21 cellular contexts compared by ENCODE assay signal in the genomic region with DNA sequence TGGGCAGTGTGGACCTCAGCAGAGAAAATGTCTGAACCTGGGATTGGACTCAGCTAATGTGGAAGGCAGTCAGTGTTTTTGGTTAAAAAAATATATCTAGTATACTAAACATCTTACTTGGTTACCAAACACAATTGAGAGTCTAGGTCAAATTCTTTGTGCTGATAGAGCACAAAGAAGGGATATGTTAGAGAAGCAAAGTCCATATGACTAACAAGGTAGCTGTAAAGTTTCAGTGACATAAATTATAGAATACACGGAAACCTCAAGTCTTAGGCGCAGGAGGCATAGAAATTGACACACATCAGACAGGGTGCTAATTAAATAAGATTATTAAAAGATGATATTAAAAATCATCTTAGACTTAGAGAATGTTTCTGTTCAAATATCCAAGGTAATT.
A peak's percentile ranks its signal among the peaks of the same experiment; 100 is the strongest.
DNase-seq lines count a peak whose midpoint lies in the region; ATAC-seq, FAIRE-seq and TF ChIP-seq lines count a peak whose summit lies in the region.
"Had no signal": no experiment of that assay in that cellular context is flagged by ENCODE, and none has a peak within 500 bp of the region (broad histone marks: within the 10 kb centered on the region; RNA-seq: fewer than 3 reads in every experiment).

No MANE protein-coding gene starts in this region.

- ATAC-seq in left colon, result peak; percentile 89
- ATAC-seq in activated naive CD8-positive, alpha-beta T cell treated with anti-CD3 and anti-CD28 coated beads, Interleukin-2, amount 50 U/mL, for 24 hours, result no peak
- ATAC-seq: A549; CD8-positive, alpha-beta T cell; GM12878 had no signal

- no peaks in the 10 kb centered on the region for H3K36me3 ChIP-seq in colonic mucosa
- H3K36me3 ChIP-seq in small intestine (ENCODE audit: control insufficient read depth in 2 of 2, insufficient read depth in 2 of 2, low read length in 2 of 2), result no peaks in the 10 kb centered on the region
- H3K36me3 ChIP-seq: BLaER1 treated with 17β-estradiol and CSF1 and Interleukin-3, amounts not matched to agents 10 nM and 100 nM had no signal

- H3K27me3 ChIP-seq in colonic mucosa (no peaks in the 10 kb centered on the region), small intestine (ENCODE audit: control insufficient read depth in 2 of 2, insufficient read depth in 2 of 2, low read length in 2 of 2) (no peaks in the 10 kb centered on the region)
- H3K27me3 ChIP-seq: BLaER1 treated with 17β-estradiol and CSF1 and Interleukin-3, amounts not matched to agents 10 nM and 100 nM had no signal

- no peaks in the 10 kb centered on the region for H3K36me3 Mint-ChIP-seq in activated naive CD8-positive, alpha-beta T cell treated with anti-CD3 and anti-CD28 coated beads, Interleukin-2, amount 50 U/mL, for 24 hours (ENCODE audit: low read depth)
- H3K36me3 Mint-ChIP-seq: CD8-positive, alpha-beta T cell had no signal

- FAIRE-seq in small intestine (lab: Jason Lieb, UNC) (peak; percentile 81), urothelium cell line (lab: Jason Lieb, UNC) (no peak)
- FAIRE-seq: A549, GM12878, GM12892, GM18507 had no signal

- no peak overlapping the region for H3K9ac ChIP-seq in colonic mucosa (ENCODE audit: low read depth in 2 of 2, low read length in 2 of 2)
- H3K9ac ChIP-seq: BLaER1 treated with 17β-estradiol and CSF1 and Interleukin-3, amounts not matched to agents 10 nM and 100 nM had no signal

- H3K27ac Mint-ChIP-seq in activated naive CD8-positive, alpha-beta T cell treated with anti-CD3 and anti-CD28 coated beads, Interleukin-2, amount 50 U/mL, for 24 hours, result no peak overlapping the region
- H3K27ac Mint-ChIP-seq: B cell; CD4-positive, alpha-beta T cell; CD8-positive, alpha-beta T cell had no signal

- H3K4me1 ChIP-seq in colonic mucosa (no peaks in the 10 kb centered on the region), small intestine (ENCODE audit: control insufficient read depth in 2 of 2, insufficient read depth in 1 of 2, low read depth in 1 of 2, low read length in 1 of 2) (peaks cover 0 to 3% of the 10 kb centered on the region in 2 donors)
- H3K4me1 ChIP-seq: BLaER1 treated with 17β-estradiol and CSF1 and Interleukin-3, amounts not matched to agents 10 nM and 100 nM had no signal

- H3K9me3 Mint-ChIP-seq in activated naive CD8-positive, alpha-beta T cell treated with anti-CD3 and anti-CD28 coated beads, Interleukin-2, amount 50 U/mL, for 24 hours, result no peaks in the 10 kb centered on the region
- H3K9me3 Mint-ChIP-seq: CD4-positive, alpha-beta T cell had no signal

- no peak for TF ChIP-seq CTCF in colonic mucosa (IDR thresholded peaks at IDR 0.05)

- no peak overlapping the region for H3K4me3 Mint-ChIP-seq in activated naive CD8-positive, alpha-beta T cell treated with anti-CD3 and anti-CD28 coated beads, Interleukin-2, amount 50 U/mL, for 24 hours
- H3K4me3 Mint-ChIP-seq: B cell; CD4-positive, alpha-beta T cell; CD8-positive, alpha-beta T cell had no signal

- peak overlapping the region; percentile 2 for H3K27ac ChIP-seq in colonic mucosa
- H3K27ac ChIP-seq in small intestine (ENCODE audit: low read depth in 1 of 2, low read length in 1 of 2), result no peak overlapping the region
- H3K27ac ChIP-seq: 22Rv1; A549; BLaER1 treated with 17β-estradiol and CSF1 and Interleukin-3, amounts not matched to agents 10 nM and 100 nM; C4-2B had no signal

- H3K27me3 Mint-ChIP-seq in activated naive CD8-positive, alpha-beta T cell treated with anti-CD3 and anti-CD28 coated beads, Interleukin-2, amount 50 U/mL, for 24 hours, result no peaks in the 10 kb centered on the region
- H3K27me3 Mint-ChIP-seq: B cell; CD4-positive, alpha-beta T cell had no signal

- intact Hi-C loops in colonic mucosa (cut with DNase I), result no loop called here
- intact Hi-C loops in left colon (cut with DNase I, micrococcal nuclease), result no loop called here

- H3K4me3 ChIP-seq in colonic mucosa (no peak overlapping the region), small intestine (ENCODE audit: low read depth in 1 of 2, low read length in 2 of 2) (no peak overlapping the region)
- H3K4me3 ChIP-seq: A549; BLaER1 treated with 17β-estradiol and CSF1 and Interleukin-3, amounts not matched to agents 10 nM and 100 nM; GM12878 had no signal

- H3K9me3 ChIP-seq in colonic mucosa, result no peaks in the 10 kb centered on the region
- no peaks in the 10 kb centered on the region for H3K9me3 ChIP-seq in small intestine (ENCODE audit: control insufficient read depth, low read depth)
- H3K9me3 ChIP-seq: A549; BLaER1 treated with 17β-estradiol and CSF1 and Interleukin-3, amounts not matched to agents 10 nM and 100 nM had no signal

- DNase-seq in colonic mucosa (no peak), left colon (no peak), small intestine (peak; percentile 81), urothelium cell line (ENCODE audit: low spot score) (no peak)
- DNase-seq in activated naive CD8-positive, alpha-beta T cell treated with anti-CD3 and anti-CD28 coated beads, Interleukin-2, amount 50 U/mL, for 24 hours, result no peak
- DNase-seq: AML-193; CD4-positive, alpha-beta T cell; CD8-positive, alpha-beta T cell; DMS 273 treated with DMSO at 0.1 percent for 48 hours; DMS79; DND-41; EL; GDM1 had no signal

- no peaks in the 10 kb centered on the region for H3K4me1 Mint-ChIP-seq in activated naive CD8-positive, alpha-beta T cell treated with anti-CD3 and anti-CD28 coated beads, Interleukin-2, amount 50 U/mL, for 24 hours
- H3K4me1 Mint-ChIP-seq: B cell had no signal

- WGBS in small intestine, 3 donors, result 14 to 57% (median 46%) methylated on average over 2 of the region's 2 CpGs
